10 cellular contexts compared by ENCODE assay signal in the genomic region with DNA sequence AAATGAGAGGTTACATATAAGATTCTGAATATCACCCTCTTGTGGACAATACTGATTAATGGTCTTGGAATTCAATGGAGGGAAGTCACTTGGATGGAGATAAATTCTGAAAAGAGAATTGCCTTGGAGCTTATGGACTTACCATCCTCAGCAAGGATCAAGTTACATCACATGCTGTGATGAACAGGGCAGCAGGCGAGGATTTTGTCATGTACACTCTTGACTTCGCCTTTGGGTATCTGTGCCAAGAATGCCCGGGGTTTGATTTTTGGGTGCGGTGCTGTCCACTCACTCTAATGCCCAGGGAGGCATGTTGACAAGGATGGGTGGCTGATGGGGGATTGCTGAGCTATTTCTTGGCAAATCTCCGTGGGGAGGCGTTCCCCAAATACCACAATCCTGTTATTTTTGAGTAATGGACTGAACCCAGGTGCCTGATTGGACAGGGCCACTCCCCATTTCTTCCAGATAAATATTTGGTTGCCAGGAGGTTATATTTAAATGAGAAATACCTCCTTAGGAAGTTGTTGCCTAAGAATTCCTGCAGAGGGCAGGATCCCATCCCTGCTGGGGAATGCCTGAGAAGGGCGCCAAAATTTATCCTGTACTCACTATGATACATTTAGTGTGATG.
A peak's percentile ranks its signal among the peaks of the same experiment; 100 is the strongest.
DNase-seq lines count a peak whose midpoint lies in the region; ATAC-seq, FAIRE-seq and TF ChIP-seq lines count a peak whose summit lies in the region.
"Had no signal": no experiment of that assay in that cellular context is flagged by ENCODE, and none has a peak within 500 bp of the region (broad histone marks: within the 10 kb centered on the region; RNA-seq: fewer than 3 reads in every experiment).

No MANE protein-coding gene starts in this region.

- peaks cover 13% of the 10 kb centered on the region; the same call in 2 of the 3 replicates for H3K4me1 ChIP-seq in A549

- no peak for TF ChIP-seq POLR2A in A549 (IDR thresholded peaks at IDR 0.05; ENCODE audit: low read length)
- TF ChIP-seq POLR2A in GM12891 (IDR thresholded peaks at IDR 0.05; ENCODE audit: low read depth, low read length) = no peak

- no peak overlapping the region for H3K27ac Mint-ChIP-seq in stimulated activated memory B cell treated with anti-CD40 and anti-IgM and Interleukin-4, amounts not matched to agents 10 μg/mL and 1 μg/mL and 100 μg/mL, for 72 hours

- no peaks in the 10 kb centered on the region for H3K36me3 Mint-ChIP-seq in stimulated activated memory B cell treated with anti-CD40 and anti-IgM and Interleukin-4, amounts not matched to agents 10 μg/mL and 1 μg/mL and 100 μg/mL, for 72 hours

- no peaks in the 10 kb centered on the region for H3K4me1 Mint-ChIP-seq in stimulated activated memory B cell treated with anti-CD40 and anti-IgM and Interleukin-4, amounts not matched to agents 10 μg/mL and 1 μg/mL and 100 μg/mL, for 72 hours

- POLR2A ChIA-PET in A549 (lab: Yijun Ruan, JAX) = no interaction called here

- no peaks in the 10 kb centered on the region for H3K27me3 Mint-ChIP-seq in stimulated activated memory B cell treated with anti-CD40 and anti-IgM and Interleukin-4, amounts not matched to agents 10 μg/mL and 1 μg/mL and 100 μg/mL, for 72 hours

- WGBS in A549 (ENCODE audit: missing lambda C conversion rate) = 43% methylated on average over 6 of the region's 7 CpGs

- FAIRE-seq in A549 (lab: Jason Lieb, UNC) = no peak
- peak; percentile 26 for FAIRE-seq in GM12891 (lab: Jason Lieb, UNC)
- FAIRE-seq: G401.6 had no signal

- H3K27ac ChIP-seq in A549 = peak overlapping the region; percentile 14 to 50; a peak in 4 of 6 replicates

- no peak overlapping the region for H3K4me3 Mint-ChIP-seq in stimulated activated memory B cell treated with anti-CD40 and anti-IgM and Interleukin-4, amounts not matched to agents 10 μg/mL and 1 μg/mL and 100 μg/mL, for 72 hours

- CTCF ChIA-PET in A549 (lab: Yijun Ruan, JAX) = interaction anchor here (0.8 to 1.3 kb wide), 4 partner anchors 12 to 103 kb away, joined by 3 read pairs; no protein-coding TSS in a partner anchor

- H3K4me2 ChIP-seq in A549 = no peak overlapping the region

- H3K9me3 Mint-ChIP-seq in stimulated activated memory B cell treated with anti-CD40 and anti-IgM and Interleukin-4, amounts not matched to agents 10 μg/mL and 1 μg/mL and 100 μg/mL, for 72 hours = no peaks in the 10 kb centered on the region

- no peak for TF ChIP-seq CTCF in A549 (IDR thresholded peaks at IDR 0.05)

- DNase-seq in A549 (ENCODE audit: low read depth in 1 of 2, low spot score in 1 of 2) = peak; percentile 15 to 77
- no peak for DNase-seq in GM12891 (ENCODE audit: insufficient read length, low spot score)
- DNase-seq in RPMI7951 (ENCODE audit: low read depth) = peak; percentile 93
- peak; percentile 21 for DNase-seq in glomerular visceral epithelial cell (ENCODE audit: extremely low spot score)
- no peak for DNase-seq in stimulated activated CD4-positive, alpha-beta T cell treated with anti-CD3 and anti-CD28 coated beads, Interleukin-4, amount 100 ng/mL, for 24 hours
- no peak for DNase-seq in DMS79 (lab: John Stamatoyannopoulos, UW)
- no peak for DNase-seq in NK-92 treated with Interleukin-12 subunit alpha and Interleukin-12 subunit beta, amount 100 ng/mL, for 24 hours (lab: John Stamatoyannopoulos, UW)
- DNase-seq: activated T-cell treated with anti-CD3 and anti-CD28 coated beads, Interleukin-2, amount 50 U/mL, for 1 hour had no signal

- H3K4me3 ChIP-seq in A549 = no peak overlapping the region

- TF ChIP-seq RAD21 in A549 (conservative IDR thresholded peaks at IDR 0.05 in 1 of 2, IDR thresholded peaks at IDR 0.05 in 1 of 2) = peak in 1 of 2 experiments; percentile 11; a peak in 1 of 5 replicates

- no peaks in the 10 kb centered on the region; the same call in 2 of the 3 replicates for H3K9me3 ChIP-seq in A549

- TF ChIP-seq EP300 in A549 (IDR thresholded peaks at IDR 0.05) = no peak

- peak in 1 of 2 experiments; percentile 48; a peak in 3 of 6 replicates for ATAC-seq in A549
- ATAC-seq in stimulated activated memory B cell treated with anti-CD40 and anti-IgM and Interleukin-4, amounts not matched to agents 10 μg/mL and 1 μg/mL and 100 μg/mL, for 72 hours = no peak

TF ChIP-seq in A549, 52 proteins besides CTCF, POLR2A, EP300 and RAD21:
- TF ChIP-seq POLR2AphosphoS2 (conservative IDR thresholded peaks at IDR 0.05; ENCODE audit: low read length) (no peak), FOSL2 (IDR thresholded peaks at IDR 0.05) (no peak), FOSL2 (CRISPR knock-in tag; IDR thresholded peaks at IDR 0.05) (0 out of 2 replicates have a peak, but pooled peaks have one; percentile 11)

TF ChIP-seq in GM12891, 5 proteins besides CTCF, POLR2A, EP300 and RAD21:
- TF ChIP-seq SPI1 (IDR thresholded peaks at IDR 0.05; ENCODE audit: low read depth, low read length) = no peak
- TF ChIP-seq TAF1 (IDR thresholded peaks at IDR 0.05; ENCODE audit: low read depth, low read length) = no peak
- TF ChIP-seq POU2F2 (IDR thresholded peaks at IDR 0.05; ENCODE audit: low read depth, low read length) = no peak
- TF ChIP-seq POLR2AphosphoS5 (IDR thresholded peaks at IDR 0.05; ENCODE audit: low read depth, low read length) = no peak
- TF ChIP-seq PAX5 (IDR thresholded peaks at IDR 0.05; ENCODE audit: insufficient read depth, low read length, severe bottlenecking) = no peak

Comparison
In these comparisons a context has a peak if more than half of its experiments do, and no peak if none do; other contexts are left out.
1. DNase-seq: peak in A549 (2 of 2), RPMI7951 (single experiment) and glomerular visceral epithelial cell (single experiment); none in GM12891 (single experiment), stimulated activated CD4-positive, alpha-beta T cell treated with anti-CD3 and anti-CD28 coated beads, Interleukin-4, amount 100 ng/mL, for 24 hours (single experiment), DMS79 (single experiment) and NK-92 treated with Interleukin-12 subunit alpha and Interleukin-12 subunit beta, amount 100 ng/mL, for 24 hours (single experiment).